In genomic region chr5:38776494-38776893, GRCh38 we compare ENCODE assay signal across 21 cellular contexts.
DNase-seq lines count a peak whose midpoint lies in the region; ATAC-seq, FAIRE-seq and TF ChIP-seq lines count a peak whose summit lies in the region.
"Had no signal": no experiment of that assay in that cellular context is flagged by ENCODE, and none has a peak within 500 bp of the region (broad histone marks: within the 10 kb centered on the region; RNA-seq: fewer than 3 reads in every experiment).

No MANE protein-coding gene starts in this region.

- TF ChIP-seq RAD21 in liver (IDR thresholded peaks at IDR 0.05): no peak
- no peak for TF ChIP-seq RAD21 in HepG2 (CRISPR knock-in tag; IDR thresholded peaks at IDR 0.05)
- TF ChIP-seq RAD21 in SK-N-SH (IDR thresholded peaks at IDR 0.05; ENCODE audit: low read length): no peak

- H3K4me1 ChIP-seq in liver (ENCODE audit: control insufficient read depth in 4 of 4, insufficient read depth in 4 of 4, low read length in 3 of 4) (no peaks in the 10 kb centered on the region), HepG2 (ENCODE audit: insufficient read depth, low read length) (no peaks in the 10 kb centered on the region), lung (ENCODE audit: control insufficient read depth in 2 of 2, insufficient read depth in 2 of 2, low read length in 2 of 2) (peaks cover 0 to 2% of the 10 kb centered on the region in 2 donors), SK-N-SH (ENCODE audit: control insufficient read depth in 1 of 2, insufficient read depth in 2 of 2, low read depth in 1 of 2, low read length in 1 of 2) (peaks cover 0 to 4% of the 10 kb centered on the region in 2 experiments; a peak in 1 of 4 replicates)

- H3K9me2 ChIP-seq in SK-N-SH: no peaks in the 10 kb centered on the region

- POLR2A ChIA-PET in HepG2 (lab: Yijun Ruan, JAX) (no interaction called here), SK-N-SH (lab: Yijun Ruan, JAX) (no interaction called here)

- FAIRE-seq in HepG2 (lab: Jason Lieb, UNC): no peak
- FAIRE-seq: GM12891, GM18507 had no signal

- intact Hi-C loops in HepG2 (cut with micrococcal nuclease; ENCODE audit: unreplicated experiment): no loop called here

- BruUV-seq in HepG2 (replicated peaks; lab: Mats Ljungman, UMichigan): no TSS peak

- H3K27ac ChIP-seq in liver (ENCODE audit: low read depth in 1 of 2, low read length in 2 of 2) (no peak overlapping the region), HepG2 (ENCODE audit: extremely low read length, insufficient read depth, low read length) (no peak overlapping the region), lung (ENCODE audit: low read depth in 1 of 2, low read length in 1 of 2) (no peak overlapping the region), SK-N-SH (ENCODE audit: low read depth in 2 of 2, low read length in 1 of 2) (no peak overlapping the region)
- H3K27ac ChIP-seq: PC-9 had no signal

- DNase-seq in HepG2 (ENCODE audit: low spot score) (no peak), fibroblast of peridontal ligament (ENCODE audit: extremely low read depth) (peak; percentile 43), lung (ENCODE audit: low spot score) (no peak), SK-N-SH (no peak)
- DNase-seq in stimulated activated naive CD4-positive, alpha-beta T cell treated with Interleukin-2 at 50 U/mL for 16 hours (lab: John Stamatoyannopoulos, UW): no peak
- DNase-seq: C1 segment of cervical spinal cord, DMS 273 treated with DMSO at 0.1 percent for 48 hours, GF-D8, KG1, NCI-H1048, NCI-H1436 treated with DMSO at 0.1 percent for 48 hours, NCI-H2081, NCI-H510A, NCI-H774, PC-9 had no signal

- H4K20me1 ChIP-seq in HepG2 (ENCODE audit: insufficient read depth, low read length) (no peaks in the 10 kb centered on the region), SK-N-SH (ENCODE audit: insufficient read depth) (no peaks in the 10 kb centered on the region)

- H3K9me3 ChIP-seq in liver (ENCODE audit: control insufficient read depth in 4 of 4, low read length in 3 of 4) (peaks cover 0 to 2% (median 0%) of the 10 kb centered on the region in 4 donors), HepG2 (ENCODE audit: low read length) (no peaks in the 10 kb centered on the region), lung (ENCODE audit: control insufficient read depth in 2 of 2, insufficient read depth in 1 of 2, low read length in 1 of 2) (no peaks in the 10 kb centered on the region), SK-N-SH (no peaks in the 10 kb centered on the region)

- ATAC-seq in HepG2 (no peak), lung (ENCODE audit: insufficient read depth, low FRiP score) (peak; percentile 36), GM18517 (IDR thresholded peaks at IDR 0.05; ENCODE audit: unreplicated experiment) (no peak)
- ATAC-seq: GM23338, HCT116 had no signal

- TF ChIP-seq POLR2A in HepG2 (IDR thresholded peaks at IDR 0.05; ENCODE audit: insufficient read depth in 1 of 2, low read depth in 2 of 2, low read length in 2 of 2): no peak

- H3K27me3 ChIP-seq in liver (ENCODE audit: control insufficient read depth in 4 of 4, insufficient read depth in 4 of 4, low read length in 3 of 4): no peaks in the 10 kb centered on the region
- H3K27me3 ChIP-seq in HepG2 (ENCODE audit: control insufficient read depth in 1 of 2, insufficient read depth in 2 of 2, low read length in 2 of 2): no peaks in the 10 kb centered on the region; a peak in 1 of 5 replicates
- H3K27me3 ChIP-seq in lung (ENCODE audit: control insufficient read depth, insufficient read depth): no peaks in the 10 kb centered on the region
- H3K27me3 ChIP-seq in SK-N-SH (ENCODE audit: insufficient read depth): no peaks in the 10 kb centered on the region

- TF ChIP-seq EP300 in HepG2 (IDR thresholded peaks at IDR 0.05; ENCODE audit: low read depth in 2 of 2, low read length in 2 of 2) (no peak), HepG2 (CRISPR knock-in tag; IDR thresholded peaks at IDR 0.05; ENCODE audit: borderline replicate concordance) (no peak), SK-N-SH (IDR thresholded peaks at IDR 0.05; ENCODE audit: borderline replicate concordance in 1 of 2, low read depth in 1 of 2, low read length in 1 of 2) (no peak)

- H3K4me3 ChIP-seq in liver (ENCODE audit: low read depth in 1 of 3, low read length in 3 of 3): no peak overlapping the region
- no peak overlapping the region for H3K4me3 ChIP-seq in HepG2 (replicated peaks in 1 of 3; ENCODE audit: insufficient read depth in 1 of 3, low read depth in 2 of 3, low read length in 3 of 3)
- no peak overlapping the region for H3K4me3 ChIP-seq in lung
- H3K4me3 ChIP-seq in SK-N-SH (ENCODE audit: low read depth in 2 of 2, low read length in 1 of 2): no peak overlapping the region
- H3K4me3 ChIP-seq: GM23338, PC-9 had no signal

- CTCF ChIA-PET in HepG2 (lab: Yijun Ruan, JAX; ENCODE audit: low intra/inter-chr PET ratio, low total read pairs) (no interaction called here), SK-N-SH (lab: Yijun Ruan, JAX) (interaction anchor here (2.4 kb wide), 1 partner anchor 33 kb away, joined by 8 read pairs; no protein-coding TSS in a partner anchor)

- H3K79me2 ChIP-seq in HepG2 (ENCODE audit: insufficient read depth, low read length) (no peaks in the 10 kb centered on the region), SK-N-SH (ENCODE audit: insufficient read depth) (no peaks in the 10 kb centered on the region)

- no peak overlapping the region for H3K4me2 ChIP-seq in HepG2 (ENCODE audit: low read depth, low read length)
- no peak overlapping the region for H3K4me2 ChIP-seq in SK-N-SH
- H3K4me2 ChIP-seq: GM23338, PC-9 had no signal

- in situ Hi-C loops in HepG2 (cut with HindIII; ENCODE audit: extremely low pct_ligation_motif_present, low pct_unique_long_range_greater_than_20kb): no loop called here

- H3K9ac ChIP-seq in liver (ENCODE audit: low read depth in 1 of 2, low read length in 2 of 2): no peak overlapping the region
- no peak overlapping the region for H3K9ac ChIP-seq in HepG2 (ENCODE audit: insufficient read depth, low read depth, low read length)
- no peak overlapping the region for H3K9ac ChIP-seq in SK-N-SH

- no peaks in the 10 kb centered on the region for H3K36me3 ChIP-seq in liver (ENCODE audit: control insufficient read depth in 4 of 4, insufficient read depth in 3 of 4, low read depth in 1 of 4, low read length in 3 of 4)
- no peaks in the 10 kb centered on the region for H3K36me3 ChIP-seq in HepG2 (replicated peaks in 1 of 2; ENCODE audit: control insufficient read depth in 1 of 2, insufficient read depth in 2 of 2, low read length in 2 of 2)
- no peaks in the 10 kb centered on the region for H3K36me3 ChIP-seq in lung (ENCODE audit: control insufficient read depth in 2 of 2, insufficient read depth in 2 of 2, low read length in 2 of 2)
- H3K36me3 ChIP-seq in SK-N-SH (replicated peaks in 1 of 2; ENCODE audit: control insufficient read depth in 1 of 2, insufficient read depth in 2 of 2, low read length in 1 of 2): no peaks in the 10 kb centered on the region

- TF ChIP-seq CTCF in liver (IDR thresholded peaks at IDR 0.05; ENCODE audit: low read depth, low read length, missing input control) (no peak), HepG2 (CRISPR knock-in tag; IDR thresholded peaks at IDR 0.05) (no peak), lung (IDR thresholded peaks at IDR 0.05; ENCODE audit: control extremely low read depth, extremely low read depth) (no peak), SK-N-SH (IDR thresholded peaks at IDR 0.05) (no peak)

- H3F3A ChIP-seq in SK-N-SH (replicated peaks; ENCODE audit: insufficient read depth): no peaks in the 10 kb centered on the region

- no peak overlapping the region for H2AFZ ChIP-seq in HepG2 (ENCODE audit: low read length)
- H2AFZ ChIP-seq in SK-N-SH (ENCODE audit: low read depth): no peak overlapping the region; the same call in 1 of the 2 replicates
- H2AFZ ChIP-seq: GM23338, PC-9 had no signal

- WGBS in liver: 50% methylated on average over 3 of the region's 3 CpGs
- 13% methylated on average over 3 of the region's 3 CpGs for WGBS in HepG2 (ENCODE audit: low lambda C conversion rate)
- 70 to 79% methylated on average over 3 of the region's 3 CpGs for WGBS in lung, 2 donors
- 20% methylated on average over 3 of the region's 3 CpGs for WGBS in SK-N-SH (ENCODE audit: low lambda C conversion rate)

TF ChIP-seq in liver, 16 proteins besides CTCF, POLR2A, EP300 and RAD21 (continues in another document):
- TF ChIP-seq NR2F2 (IDR thresholded peaks at IDR 0.05): peak; percentile 16

TF ChIP-seq in HepG2, 621 proteins besides CTCF, POLR2A, EP300 and RAD21:
- TF ChIP-seq ISX (CRISPR knock-in tag; conservative IDR thresholded peaks at IDR 0.05): no peak
- no peak for TF ChIP-seq PTBP1 (IDR thresholded peaks at IDR 0.05; ENCODE audit: low read depth, low read length, poor library complexity, severe bottlenecking)
TF ChIP-seq in HepG2: peak in this region for 0.

TF ChIP-seq in SK-N-SH, 30 proteins besides CTCF, POLR2A, EP300 and RAD21 (continues in another document):
- no peak for TF ChIP-seq PBX3 (IDR thresholded peaks at IDR 0.05)
- TF ChIP-seq GATA2 (CRISPR knock-in tag; IDR thresholded peaks at IDR 0.05): no peak
